Comparison of ENCODE assay signal across 11 cellular contexts in the genomic region with DNA sequence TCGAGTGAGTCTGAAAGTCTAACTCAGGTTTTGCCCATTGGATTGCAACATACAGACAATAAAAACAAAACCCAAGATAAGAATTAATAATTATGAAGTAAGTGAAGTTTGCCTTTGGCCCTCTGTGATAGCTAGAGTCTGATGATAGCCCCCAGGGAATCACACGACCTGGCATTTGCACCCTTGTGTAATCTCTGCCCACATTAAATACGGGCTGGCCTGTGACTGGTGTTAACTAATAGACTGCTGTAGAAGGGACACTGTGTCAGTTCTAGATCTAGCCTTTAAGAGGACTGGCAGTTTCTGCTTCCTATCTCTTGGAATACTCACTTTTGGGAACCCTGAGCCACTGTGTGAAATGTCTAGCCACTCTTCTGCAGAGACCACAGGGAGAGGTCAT. TPM values are rescaled to one million over a fixed set of nuclear protein-coding genes. Genes with fewer than 3 reads are reported as not detected.
"Had no signal": no experiment of that assay in that cellular context is flagged by ENCODE, and none has a peak within 500 bp of the region (broad histone marks: within the 10 kb centered on the region; RNA-seq: fewer than 3 reads in every experiment).

No MANE protein-coding gene starts in this region.

- H3K9me3 ChIP-seq: HAP-1 had no signal

- DNase-seq: GM23248, GOT3, H7, Karpas-422, KBM-7 had no signal

- H2AFZ ChIP-seq: GM23248 had no signal

- H3K27ac ChIP-seq: GM23248, HL-60, KMS-11 had no signal

- H3K4me3 ChIP-seq: GM23248, HAP-1 had no signal

- H3K4me2 ChIP-seq: KMS-11 had no signal

- H3K4me1 ChIP-seq: HAP-1 had no signal

- H3K9ac ChIP-seq: GM23248, KMS-11 had no signal

- H3K36me3 ChIP-seq: HAP-1 had no signal

RNA-seq across cellular contexts. Expression of a gene that starts 8.0 kb away (rescaled TPM):
- total RNA-seq: GM23248, H4, H7, HT1080 had no signal
- polyA plus RNA-seq: GM23248, IgD-negative memory B cell had no signal
